In the genomic region with DNA sequence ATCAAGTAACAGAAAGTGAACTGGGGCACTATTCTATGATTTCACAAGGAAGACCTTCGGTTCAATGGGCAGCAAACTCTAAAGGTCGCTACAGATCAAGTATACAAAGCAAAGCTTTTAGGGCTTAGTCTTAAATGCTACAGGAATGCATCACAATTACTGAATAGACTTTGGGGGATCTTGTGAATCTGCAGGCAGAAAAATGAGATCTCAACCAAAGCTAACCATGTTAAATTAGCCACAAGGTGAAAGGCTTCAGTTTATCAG, we compare ENCODE assay signal across 18 cellular contexts.
DNase-seq lines count a peak whose midpoint lies in the region; ATAC-seq and TF ChIP-seq lines count a peak whose summit lies in the region.
"Had no signal": no experiment of that assay in that cellular context is flagged by ENCODE, and none has a peak within 500 bp of the region (broad histone marks: within the 10 kb centered on the region; RNA-seq: fewer than 3 reads in every experiment).

No MANE protein-coding gene starts in this region.

- H3K4me3 Mint-ChIP-seq in neural crest cell: peak overlapping the region; percentile 29
- H3K4me3 Mint-ChIP-seq: CD4-positive, CD25-positive, alpha-beta regulatory T cell had no signal

- H3K36me3 ChIP-seq in left ventricle myocardium inferior (no peaks in the 10 kb centered on the region), heart left ventricle (no peaks in the 10 kb centered on the region), ectodermal cell (ENCODE audit: control insufficient read depth, insufficient read depth, low read length) (no peaks in the 10 kb centered on the region)
- H3K36me3 ChIP-seq: BE2C had no signal

- no peak for TF ChIP-seq CTCF in left ventricle myocardium inferior (IDR thresholded peaks at IDR 0.05; ENCODE audit: borderline replicate concordance)
- TF ChIP-seq CTCF in heart left ventricle (IDR thresholded peaks at IDR 0.05): no peak
- TF ChIP-seq CTCF in neural crest cell (conservative IDR thresholded peaks at IDR 0.05): no peak

- no peaks in the 10 kb centered on the region for H3K9me3 ChIP-seq in left ventricle myocardium inferior (replicated peaks)
- H3K9me3 ChIP-seq in heart left ventricle: no peaks in the 10 kb centered on the region
- H3K9me3 ChIP-seq in ectodermal cell (ENCODE audit: control insufficient read depth, low read length): no peaks in the 10 kb centered on the region
- H3K9me3 ChIP-seq: BE2C had no signal

- no peak for TF ChIP-seq POLR2A in heart left ventricle (IDR thresholded peaks at IDR 0.05)

- H3K4me1 Mint-ChIP-seq in neural crest cell: peaks cover 38% of the 10 kb centered on the region

- DNase-seq in left ventricle myocardium inferior (no peak), heart left ventricle (no peak), neural crest cell (ENCODE audit: low read depth, low spot score) (no peak), SK-N-DZ (ENCODE audit: low spot score) (no peak), CD1c-positive myeloid dendritic cell (ENCODE audit: extremely low spot score) (no peak)
- DNase-seq: CD4-positive, CD25-positive, alpha-beta regulatory T cell; DND-41; Kasumi-1; NCI-H2171; NCI-H524 treated with DMSO at 0.1 percent for 48 hours; NCI-H82; OCI-M1; Right ventricle myocardium superior had no signal

- WGBS in heart left ventricle, 4 donors: 39 to 50% (median 43%) methylated on average over 2 of the region's 2 CpGs
- 60 to 80% methylated on average over 1 to 2 of the region's 2 CpGs for WGBS in ectodermal cell, 2 experiments

- H3K4me3 ChIP-seq in left ventricle myocardium inferior (no peak overlapping the region), heart left ventricle (no peak overlapping the region), ectodermal cell (ENCODE audit: insufficient read depth, low read depth, low read length) (no peak overlapping the region)
- H3K4me3 ChIP-seq: SK-N-MC had no signal

- H3K27ac Mint-ChIP-seq in neural crest cell (ENCODE audit: unreplicated experiment): peak overlapping the region; percentile 97
- H3K27ac Mint-ChIP-seq: CD4-positive, CD25-positive, alpha-beta regulatory T cell had no signal

- H3K27me3 ChIP-seq in left ventricle myocardium inferior (ENCODE audit: low read depth) (no peaks in the 10 kb centered on the region), heart left ventricle (no peaks in the 10 kb centered on the region), ectodermal cell (ENCODE audit: control insufficient read depth, insufficient read depth, low read length, poor library complexity, severe bottlenecking) (no peaks in the 10 kb centered on the region)
- H3K27me3 ChIP-seq: BE2C had no signal

- no peaks in the 10 kb centered on the region for H3K36me3 Mint-ChIP-seq in neural crest cell (ENCODE audit: low read depth)
- H3K36me3 Mint-ChIP-seq: CD4-positive, CD25-positive, alpha-beta regulatory T cell had no signal

- peak overlapping the region; percentile 36 for H3K27ac ChIP-seq in left ventricle myocardium inferior (replicated peaks)
- H3K27ac ChIP-seq in heart left ventricle: peak overlapping the region in 6 of 12 donors; percentile 9 to 44 (median 22)
- H3K27ac ChIP-seq in ectodermal cell (ENCODE audit: insufficient read depth, low read depth, low read length, poor library complexity, severe bottlenecking): peak overlapping the region; percentile 51
- H3K27ac ChIP-seq: SK-N-MC had no signal

- ATAC-seq in heart left ventricle: no peak
- ATAC-seq in GM21528 (IDR thresholded peaks at IDR 0.05; ENCODE audit: low FRiP score, unreplicated experiment): no peak
- ATAC-seq in GM19395 (IDR thresholded peaks at IDR 0.05; ENCODE audit: unreplicated experiment): no peak

- H3K27me3 Mint-ChIP-seq in neural crest cell (ENCODE audit: low read depth): no peaks in the 10 kb centered on the region
- H3K27me3 Mint-ChIP-seq: CD4-positive, CD25-positive, alpha-beta regulatory T cell had no signal

- H3K9me3 Mint-ChIP-seq in neural crest cell: no peaks in the 10 kb centered on the region

- H3K4me1 ChIP-seq in left ventricle myocardium inferior: peaks cover 56% of the 10 kb centered on the region
- H3K4me1 ChIP-seq in heart left ventricle: peaks cover 0 to 25% (median 13%) of the 10 kb centered on the region in 12 donors
- peaks cover 22% of the 10 kb centered on the region for H3K4me1 ChIP-seq in ectodermal cell (ENCODE audit: control insufficient read depth, insufficient read depth, low read length)

- intact Hi-C loops in left ventricle myocardium inferior (cut with micrococcal nuclease): no loop called here
- intact Hi-C loops in heart left ventricle (cut with DNase I): no loop called here
